8 cellular contexts compared by ENCODE assay signal in genomic region chr16:88772871-88773811, GRCh38. TPM values are rescaled to one million over a fixed set of nuclear protein-coding genes. Genes with fewer than 3 reads are reported as not detected.
DNase-seq lines count a peak whose midpoint lies in the region; ATAC-seq and TF ChIP-seq lines count a peak whose summit lies in the region.

No MANE protein-coding gene starts in this region.

- TF ChIP-seq CTCF in WI38 (IDR thresholded peaks at IDR 0.05; ENCODE audit: low read depth, low read length) (no peak), left ventricle myocardium inferior (IDR thresholded peaks at IDR 0.05; ENCODE audit: borderline replicate concordance) (no peak)

- H3K36me3 ChIP-seq in left ventricle myocardium inferior: no peaks in the 10 kb centered on the region

- no peaks in the 10 kb centered on the region for H3K9me3 ChIP-seq in left ventricle myocardium inferior (replicated peaks)

- H3K27ac Mint-ChIP-seq in stimulated activated effector memory CD8-positive, alpha-beta T cell treated with anti-CD3 and anti-CD28 coated beads, Interleukin-12 subunit alpha, Interleukin-12 subunit beta, amount 100 ng/mL, for 72 hours: peak overlapping the region; percentile 84

- no peaks in the 10 kb centered on the region for H3K27me3 ChIP-seq in left ventricle myocardium inferior (ENCODE audit: low read depth)

- peaks cover 69% of the 10 kb centered on the region for H3K4me1 ChIP-seq in left ventricle myocardium inferior

- no peak overlapping the region for H3K4me3 Mint-ChIP-seq in stimulated activated effector memory CD8-positive, alpha-beta T cell treated with anti-CD3 and anti-CD28 coated beads, Interleukin-12 subunit alpha, Interleukin-12 subunit beta, amount 100 ng/mL, for 72 hours

- ATAC-seq in stimulated activated effector memory CD8-positive, alpha-beta T cell treated with anti-CD3 and anti-CD28 coated beads, Interleukin-12 subunit alpha, Interleukin-12 subunit beta, amount 100 ng/mL, for 72 hours: no peak
- ATAC-seq in HG02981 (IDR thresholded peaks at IDR 0.05; ENCODE audit: unreplicated experiment) (no peak), HG03095 (IDR thresholded peaks at IDR 0.05; ENCODE audit: unreplicated experiment) (no peak)

- peak overlapping the region; percentile 43 for H3K27ac ChIP-seq in left ventricle myocardium inferior (replicated peaks)

- peaks cover 53% of the 10 kb centered on the region for H3K36me3 Mint-ChIP-seq in stimulated activated effector memory CD8-positive, alpha-beta T cell treated with anti-CD3 and anti-CD28 coated beads, Interleukin-12 subunit alpha, Interleukin-12 subunit beta, amount 100 ng/mL, for 72 hours

- intact Hi-C loops in left ventricle myocardium inferior (cut with micrococcal nuclease): no loop called here

- H3K4me1 Mint-ChIP-seq in stimulated activated effector memory CD8-positive, alpha-beta T cell treated with anti-CD3 and anti-CD28 coated beads, Interleukin-12 subunit alpha, Interleukin-12 subunit beta, amount 100 ng/mL, for 72 hours: peaks cover 45% of the 10 kb centered on the region

- peak; percentile 66 for DNase-seq in H4 (ENCODE audit: low spot score)
- DNase-seq in left ventricle myocardium inferior: peak; percentile 58
- DNase-seq in stimulated activated effector memory CD8-positive, alpha-beta T cell treated with anti-CD3 and anti-CD28 coated beads, Interleukin-12 subunit alpha, Interleukin-12 subunit beta, amount 100 ng/mL, for 72 hours (ENCODE audit: low spot score in 2 of 2): no peak
- DNase-seq in SHP77 (lab: John Stamatoyannopoulos, UW): no peak
- DNase-seq in iPS-NIHi7 (ENCODE audit: extremely low spot score): no peak

- peak overlapping the region; percentile 51 for H3K4me3 ChIP-seq in WI38 (ENCODE audit: low read depth, low read length)
- H3K4me3 ChIP-seq in left ventricle myocardium inferior: no peak overlapping the region

- H3K9me3 Mint-ChIP-seq in stimulated activated effector memory CD8-positive, alpha-beta T cell treated with anti-CD3 and anti-CD28 coated beads, Interleukin-12 subunit alpha, Interleukin-12 subunit beta, amount 100 ng/mL, for 72 hours: no peaks in the 10 kb centered on the region

RNA-seq across cellular contexts. Expression of gene PIEZO1, which starts 11.9 kb away (rescaled TPM):
- total RNA-seq in H4 (2014; rRNA removed; shearing (Covaris generic)): 35.6 and 47.1 TPM in 2 replicates
- 17.1 TPM for total RNA-seq in left ventricle myocardium inferior

RNA-seq across cellular contexts. Expression of gene CDT1, which starts 30.4 kb away (rescaled TPM):
- total RNA-seq in H4 (2014; rRNA removed; shearing (Covaris generic)): 26.4 and 27.0 TPM in 2 replicates
- 0.63 TPM for total RNA-seq in left ventricle myocardium inferior

RNA-seq across cellular contexts. Expression of gene APRT, which starts 38.6 kb away (rescaled TPM):
- 401 and 554 TPM in 2 replicates for total RNA-seq in H4 (2014; rRNA removed; shearing (Covaris generic))
- 39.2 TPM for total RNA-seq in left ventricle myocardium inferior

Comparison
In these comparisons a context has a peak if more than half of its experiments do, and no peak if none do; other contexts are left out.
1. DNase-seq: peak in H4 (single experiment) and left ventricle myocardium inferior (single experiment); none in stimulated activated effector memory CD8-positive, alpha-beta T cell treated with anti-CD3 and anti-CD28 coated beads, Interleukin-12 subunit alpha, Interleukin-12 subunit beta, amount 100 ng/mL, for 72 hours (0 of 2), SHP77 (0 of 2) and iPS-NIHi7 (single experiment).
2. RNA of gene CDT1, which starts 30.4 kb away (total RNA-seq): 26.4 to 27.0 TPM in H4; 0.63 TPM in left ventricle myocardium inferior (single experiment); every median in the first group is over 10 times any median in the second.
3. RNA of gene APRT, which starts 38.6 kb away (total RNA-seq): 401 to 554 TPM in H4; 39.2 TPM in left ventricle myocardium inferior (single experiment); every median in the first group is over 10 times any median in the second.